ENCODE assay signal across 1 cellular context in genomic region chr5:67003906-67004729, GRCh38.
TF ChIP-seq lines count a peak whose summit lies in the region.

No MANE protein-coding gene starts in this region.

TF ChIP-seq in GM23338, 12 proteins besides CTCF, POLR2A, EP300 and RAD21 (continued from another document):
- TF ChIP-seq, protein P1, sequence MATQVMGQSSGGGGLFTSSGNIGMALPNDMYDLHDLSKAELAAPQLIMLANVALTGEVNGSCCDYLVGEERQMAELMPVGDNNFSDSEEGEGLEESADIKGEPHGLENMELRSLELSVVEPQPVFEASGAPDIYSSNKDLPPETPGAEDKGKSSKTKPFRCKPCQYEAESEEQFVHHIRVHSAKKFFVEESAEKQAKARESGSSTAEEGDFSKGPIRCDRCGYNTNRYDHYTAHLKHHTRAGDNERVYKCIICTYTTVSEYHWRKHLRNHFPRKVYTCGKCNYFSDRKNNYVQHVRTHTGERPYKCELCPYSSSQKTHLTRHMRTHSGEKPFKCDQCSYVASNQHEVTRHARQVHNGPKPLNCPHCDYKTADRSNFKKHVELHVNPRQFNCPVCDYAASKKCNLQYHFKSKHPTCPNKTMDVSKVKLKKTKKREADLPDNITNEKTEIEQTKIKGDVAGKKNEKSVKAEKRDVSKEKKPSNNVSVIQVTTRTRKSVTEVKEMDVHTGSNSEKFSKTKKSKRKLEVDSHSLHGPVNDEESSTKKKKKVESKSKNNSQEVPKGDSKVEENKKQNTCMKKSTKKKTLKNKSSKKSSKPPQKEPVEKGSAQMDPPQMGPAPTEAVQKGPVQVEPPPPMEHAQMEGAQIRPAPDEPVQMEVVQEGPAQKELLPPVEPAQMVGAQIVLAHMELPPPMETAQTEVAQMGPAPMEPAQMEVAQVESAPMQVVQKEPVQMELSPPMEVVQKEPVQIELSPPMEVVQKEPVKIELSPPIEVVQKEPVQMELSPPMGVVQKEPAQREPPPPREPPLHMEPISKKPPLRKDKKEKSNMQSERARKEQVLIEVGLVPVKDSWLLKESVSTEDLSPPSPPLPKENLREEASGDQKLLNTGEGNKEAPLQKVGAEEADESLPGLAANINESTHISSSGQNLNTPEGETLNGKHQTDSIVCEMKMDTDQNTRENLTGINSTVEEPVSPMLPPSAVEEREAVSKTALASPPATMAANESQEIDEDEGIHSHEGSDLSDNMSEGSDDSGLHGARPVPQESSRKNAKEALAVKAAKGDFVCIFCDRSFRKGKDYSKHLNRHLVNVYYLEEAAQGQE (IDR thresholded peaks at IDR 0.05; ENCODE audit: unreplicated experiment): no peak
